In genomic region chr12:40577834-40578233, GRCh38 we compare ENCODE assay signal across 32 cellular contexts.
"Had no signal": no experiment of that assay in that cellular context is flagged by ENCODE, and none has a peak within 500 bp of the region (broad histone marks: within the 10 kb centered on the region; RNA-seq: fewer than 3 reads in every experiment).

No MANE protein-coding gene starts in this region.

- H3K4me3 ChIP-seq: adrenal gland, ascending aorta, body of pancreas, breast epithelium, cardiac muscle cell had no signal

- H3K27ac ChIP-seq: adrenal gland, ascending aorta, body of pancreas, brain microvascular endothelial cell, breast epithelium, cardiac muscle cell had no signal

- DNase-seq: activated effector memory CD4-positive, alpha-beta T cell treated with anti-CD3 and anti-CD28 coated beads, Interleukin-2, amount 50 U/mL, for 16 hours; activated effector memory CD4-positive, alpha-beta T cell treated with Interleukin-2 at 50 U/mL for 16 hours; activated gamma-delta T cell; activated gamma-delta T cell treated with Interleukin-2 at 50 U/mL for 16 hours; activated naive CD4-positive, alpha-beta T cell; activated naive CD4-positive, alpha-beta T cell treated with anti-CD3 and anti-CD28 coated beads for 36 hours; activated naive CD4-positive, alpha-beta T cell treated with anti-CD3 and anti-CD28 coated beads, Interleukin-2, amount 10 ng/mL, durations not matched to agents 7 days and 5 days; activated naive CD4-positive, alpha-beta T cell treated with anti-CD3 and anti-CD28 coated beads, Interleukin-2, amount 50 U/mL, for 16 hours; activated naive CD4-positive, alpha-beta T cell treated with Interleukin-2 at 50 U/mL for 16 hours; activated naive CD8-positive, alpha-beta T cell treated with anti-CD3 and anti-CD28 coated beads for 36 hours; activated naive CD8-positive, alpha-beta T cell treated with anti-CD3 and anti-CD28 coated beads, Interleukin-2, amount 10 ng/mL, durations not matched to agents 7 days and 5 days; activated naive CD8-positive, alpha-beta T cell treated with anti-CD3 and anti-CD28 coated beads, Interleukin-2, amount 50 U/mL, for 24 hours; activated T-cell treated with anti-CD3 and anti-CD28 coated beads, Interleukin-2, amount 50 U/mL, for 24 hours; activated T-cell treated with anti-CD3 and anti-CD28 coated beads, Interleukin-2, amount 50 U/mL, for 4 hours; activated T-cell treated with anti-CD3 and anti-CD28 coated beads, Interleukin-2, amount 50 U/mL, for 48 hours; activated T-cell treated with anti-CD3 and anti-CD28 coated beads, Interleukin-2, amount 50 U/mL, for 72 hours; adrenal gland; amniotic stem cell; amygdala; anterior cingulate cortex; aorta; body of pancreas; brain microvascular endothelial cell; central memory CD4-positive, alpha-beta T cell; cerebellar nuclear complex had no signal

- H3K4me1 ChIP-seq: adrenal gland, ascending aorta, body of pancreas, breast epithelium had no signal

- H3K27me3 ChIP-seq: adrenal gland, ascending aorta, body of pancreas, brain microvascular endothelial cell, breast epithelium, cardiac muscle cell had no signal

- H3K9me3 ChIP-seq: adrenal gland, ascending aorta had no signal

- ATAC-seq: activated naive CD4-positive, alpha-beta T cell treated with anti-CD3 and anti-CD28 coated beads, Interleukin-2, amount 50 U/mL, for 72 hours; activated naive CD8-positive, alpha-beta T cell treated with anti-CD3 and anti-CD28 coated beads, Interleukin-2, amount 50 U/mL, for 24 hours; activated T-cell treated with anti-CD3 and anti-CD28 coated beads, Interleukin-2, amount 50 U/mL, for 4 hours; activated T-cell treated with anti-CD3 and anti-CD28 coated beads, Interleukin-2, amount 50 U/mL, for 72 hours; activated T-helper 17 cell treated with anti-CD3 and anti-CD28 coated beads, Interleukin-2, amount 50 U/mL, for 72 hours; body of pancreas had no signal

- FAIRE-seq: astrocyte, bronchial epithelial cell had no signal

- H3K36me3 ChIP-seq: adrenal gland, ascending aorta, brain microvascular endothelial cell, breast epithelium, cardiac muscle cell had no signal
